In the genomic region with DNA sequence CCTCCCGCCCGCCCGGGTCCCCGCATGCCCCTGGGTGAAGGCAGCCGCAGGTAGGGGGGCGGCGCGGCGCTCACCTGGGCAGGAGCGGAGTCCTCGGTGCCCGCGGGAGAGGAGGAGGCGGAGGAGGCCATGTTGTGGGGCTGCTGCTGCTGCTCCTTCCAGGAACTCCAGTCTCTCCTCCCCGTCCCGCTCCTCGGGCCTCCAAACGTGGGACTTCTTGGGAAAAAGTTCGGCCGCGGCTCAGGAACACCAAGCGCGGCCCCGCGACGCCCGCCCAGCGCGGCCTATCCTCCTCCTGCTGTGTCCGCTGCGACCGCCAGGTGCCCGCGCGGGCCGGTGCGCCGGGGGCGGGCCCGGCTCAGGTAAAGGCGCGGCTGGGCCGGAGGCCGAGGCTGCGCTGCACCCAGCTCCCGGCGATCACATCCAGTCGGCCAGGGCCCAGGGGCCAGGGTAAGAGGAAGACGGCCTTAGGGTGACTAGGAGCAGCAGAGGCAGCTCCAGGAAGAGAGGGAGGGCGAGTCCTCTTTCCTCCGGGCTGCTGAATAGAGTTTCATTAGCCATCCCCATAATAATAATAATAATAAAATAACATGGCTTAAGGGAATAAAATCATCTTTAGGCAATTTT, we compare ENCODE assay signal across 8 cellular contexts. TPM values are rescaled to one million over a fixed set of nuclear protein-coding genes. Genes with fewer than 3 reads are reported as not detected.
DNase-seq lines count a peak whose midpoint lies in the region; ATAC-seq and TF ChIP-seq lines count a peak whose summit lies in the region.

No MANE protein-coding gene starts in this region.

- no peaks in the 10 kb centered on the region for H3K36me3 ChIP-seq in left lung

- peak overlapping the region; percentile 81 to 84 for H3K27ac ChIP-seq in left lung

- peaks cover 0 to 15% of the 10 kb centered on the region in 2 donors for H3K4me1 ChIP-seq in left lung

- DNase-seq in AG09309 (ENCODE audit: low read depth) (no peak), T-helper 2 cell (peak; percentile 25 to 47 (median 36)), cardiac fibroblast (ENCODE audit: low read depth in 2 of 2) (no peak), left lung (peak; percentile 40 to 87)
- peak; percentile 36 for DNase-seq in stimulated activated CD8-positive, alpha-beta memory T cell treated with anti-CD3 and anti-CD28 coated beads, Interleukin-4, amount 100 ng/mL, for 48 hours

- ATAC-seq in GM18909 (IDR thresholded peaks at IDR 0.05; ENCODE audit: poor library complexity, unreplicated experiment) = peak; percentile 66
- peak; percentile 56 for ATAC-seq in HG03196 (IDR thresholded peaks at IDR 0.05; ENCODE audit: unreplicated experiment)
- ATAC-seq in left lung = peak; percentile 87
- no peak for ATAC-seq in HG03378 (IDR thresholded peaks at IDR 0.05; ENCODE audit: unreplicated experiment)

- H3K4me3 ChIP-seq in AG09309 (ENCODE audit: control insufficient read depth, low read depth, low read length) = peak overlapping the region; percentile 37
- peak overlapping the region; percentile 46 to 51 for H3K4me3 ChIP-seq in cardiac fibroblast (replicated peaks in 1 of 2; ENCODE audit: low read depth in 2 of 2, low read length in 2 of 2)
- peak overlapping the region; percentile 52 to 59 for H3K4me3 ChIP-seq in left lung

- H3K9me3 ChIP-seq in left lung = no peaks in the 10 kb centered on the region

- TF ChIP-seq CTCF in AG09309 (IDR thresholded peaks at IDR 0.05; ENCODE audit: control insufficient read depth, insufficient read depth, low read depth, low read length, missing control alignments) = no peak
- no peak for TF ChIP-seq CTCF in cardiac fibroblast (IDR thresholded peaks at IDR 0.05; ENCODE audit: low read depth, low read length)
- TF ChIP-seq CTCF in left lung (IDR thresholded peaks at IDR 0.05) = peak; percentile 32 to 58

- peaks cover 4 to 53% of the 10 kb centered on the region in 2 donors for H3K27me3 ChIP-seq in left lung

- intact Hi-C loops in left lung (cut with DNase I) = no loop called here

RNA-seq across cellular contexts. Expression of a gene that starts 45.0 kb away (rescaled TPM):
- 10 to 100 TPM in 1 of 2 donors, 1 to 10 TPM in 1; 9.2 to 32.5 TPM for total RNA-seq in left lung

Comparison
In these comparisons a context has a peak if more than half of its experiments do, and no peak if none do; other contexts are left out.
1. DNase-seq: peak in T-helper 2 cell (5 of 5), left lung (2 of 2) and stimulated activated CD8-positive, alpha-beta memory T cell treated with anti-CD3 and anti-CD28 coated beads, Interleukin-4, amount 100 ng/mL, for 48 hours (single experiment); none in AG09309 (single experiment) and cardiac fibroblast (0 of 2).
2. CTCF ChIP-seq: peak in left lung (2 of 2); none in AG09309 (single experiment) and cardiac fibroblast (single experiment).
3. Peak in every context shown above with its lines, with median percentiles within 50 percentile points of each other: H3K4me3 ChIP-seq.